In genomic region chr20:10434832-10435812, GRCh38 we compare ENCODE assay signal across 1 cellular context.
TF ChIP-seq lines count a peak whose summit lies in the region.

Gene SLX4IP (plus strand): TSS chr20:10435305. CDS start chr20:10458205, 22,900 bp downstream.

TF ChIP-seq in HepG2, 621 proteins besides CTCF, POLR2A, EP300 and RAD21 (continued from another document and continues in another):
- TF ChIP-seq AHDC1 (CRISPR knock-in tag; IDR thresholded peaks at IDR 0.05; ENCODE audit: borderline replicate concordance) (peak; percentile 80; the same call in 1 of the 2 replicates), ZNF768 (CRISPR knock-in tag; IDR thresholded peaks at IDR 0.05) (no peak), SP4 (CRISPR knock-in tag; IDR thresholded peaks at IDR 0.05) (peak; percentile 76), ZNF639 (CRISPR knock-in tag; conservative IDR thresholded peaks at IDR 0.05) (peak; percentile 71), REPIN1 (CRISPR knock-in tag; IDR thresholded peaks at IDR 0.05; ENCODE audit: borderline replicate concordance, low read depth) (peak; percentile 95), SNAPC4 (CRISPR knock-in tag; IDR thresholded peaks at IDR 0.05) (no peak; the same call in none of the 2 replicates), ZKSCAN8 (CRISPR knock-in tag; IDR thresholded peaks at IDR 0.05; ENCODE audit: borderline replicate concordance) (peak; percentile 46; the same call in 1 of the 2 replicates), ETV6 (CRISPR knock-in tag; conservative IDR thresholded peaks at IDR 0.05) (peak; percentile 92), HNRNPH1 (optimal IDR thresholded peaks at IDR 0.05; ENCODE audit: low read depth, low read length) (peak; percentile 54), NR2F6 (IDR thresholded peaks at IDR 0.05) (no peak), NR2F6 (CRISPR knock-in tag; IDR thresholded peaks at IDR 0.05) (peak; percentile 67), PHF20 (CRISPR knock-in tag; IDR thresholded peaks at IDR 0.05) (peak; percentile 95), KDM2A (CRISPR knock-in tag; IDR thresholded peaks at IDR 0.05; ENCODE audit: borderline replicate concordance, low read depth) (peak; percentile 57; the same call in 1 of the 2 replicates), ZNF317 (CRISPR knock-in tag; IDR thresholded peaks at IDR 0.05) (peak; percentile 77), GABPB1 (CRISPR knock-in tag; IDR thresholded peaks at IDR 0.05) (peak; percentile 92), RFXANK (CRISPR knock-in tag; IDR thresholded peaks at IDR 0.05) (peak; percentile 61; the same call in 1 of the 2 replicates), SP1 (IDR thresholded peaks at IDR 0.05) (no peak), SP1 (CRISPR knock-in tag; IDR thresholded peaks at IDR 0.05) (peak; percentile 76), ZNF75D (CRISPR knock-in tag; IDR thresholded peaks at IDR 0.05; ENCODE audit: borderline replicate concordance) (no peak), TEAD3 (CRISPR knock-in tag; optimal IDR thresholded peaks at IDR 0.05; ENCODE audit: borderline replicate concordance) (peak; percentile 67), NR2F2 (IDR thresholded peaks at IDR 0.05; ENCODE audit: borderline replicate concordance, low read depth) (peak; percentile 12; the same call in 1 of the 2 replicates), EHMT2 (IDR thresholded peaks at IDR 0.05; ENCODE audit: borderline replicate concordance, low read depth, low read length) (peak; percentile 80), ZNF354B (CRISPR knock-in tag; IDR thresholded peaks at IDR 0.05) (no peak), ZNF550 (CRISPR knock-in tag; IDR thresholded peaks at IDR 0.05; ENCODE audit: borderline replicate concordance) (peak; percentile 78; the same call in 1 of the 2 replicates), YEATS2 (CRISPR knock-in tag; IDR thresholded peaks at IDR 0.05; ENCODE audit: borderline replicate concordance) (peak; percentile 88), CREM (IDR thresholded peaks at IDR 0.05) (peak; percentile 99), CREM (CRISPR knock-in tag; IDR thresholded peaks at IDR 0.05) (no peak), ZNF605 (CRISPR knock-in tag; IDR thresholded peaks at IDR 0.05) (peak; percentile 97), GATAD2A (CRISPR knock-in tag; IDR thresholded peaks at IDR 0.05) (peak; percentile 69), GATAD1 (CRISPR knock-in tag; IDR thresholded peaks at IDR 0.05) (peak; percentile 88), THRA (CRISPR knock-in tag; IDR thresholded peaks at IDR 0.05; ENCODE audit: borderline replicate concordance) (no peak; the same call in 1 of the 2 replicates), PLRG1 (conservative IDR thresholded peaks at IDR 0.05) (no peak), MYC (CRISPR knock-in tag; IDR thresholded peaks at IDR 0.05; ENCODE audit: borderline replicate concordance) (peak; percentile 52; the same call in 1 of the 2 replicates), EED (CRISPR knock-in tag; IDR thresholded peaks at IDR 0.05) (no peak), NFYB (CRISPR knock-in tag; IDR thresholded peaks at IDR 0.05) (peak; percentile 61)
- TF ChIP-seq, protein P1, sequence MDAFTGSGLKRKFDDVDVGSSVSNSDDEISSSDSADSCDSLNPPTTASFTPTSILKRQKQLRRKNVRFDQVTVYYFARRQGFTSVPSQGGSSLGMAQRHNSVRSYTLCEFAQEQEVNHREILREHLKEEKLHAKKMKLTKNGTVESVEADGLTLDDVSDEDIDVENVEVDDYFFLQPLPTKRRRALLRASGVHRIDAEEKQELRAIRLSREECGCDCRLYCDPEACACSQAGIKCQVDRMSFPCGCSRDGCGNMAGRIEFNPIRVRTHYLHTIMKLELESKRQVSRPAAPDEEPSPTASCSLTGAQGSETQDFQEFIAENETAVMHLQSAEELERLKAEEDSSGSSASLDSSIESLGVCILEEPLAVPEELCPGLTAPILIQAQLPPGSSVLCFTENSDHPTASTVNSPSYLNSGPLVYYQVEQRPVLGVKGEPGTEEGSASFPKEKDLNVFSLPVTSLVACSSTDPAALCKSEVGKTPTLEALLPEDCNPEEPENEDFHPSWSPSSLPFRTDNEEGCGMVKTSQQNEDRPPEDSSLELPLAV (CRISPR knock-in tag; conservative IDR thresholded peaks at IDR 0.05; ENCODE audit: low read depth) = no peak
- TF ChIP-seq, protein P2, sequence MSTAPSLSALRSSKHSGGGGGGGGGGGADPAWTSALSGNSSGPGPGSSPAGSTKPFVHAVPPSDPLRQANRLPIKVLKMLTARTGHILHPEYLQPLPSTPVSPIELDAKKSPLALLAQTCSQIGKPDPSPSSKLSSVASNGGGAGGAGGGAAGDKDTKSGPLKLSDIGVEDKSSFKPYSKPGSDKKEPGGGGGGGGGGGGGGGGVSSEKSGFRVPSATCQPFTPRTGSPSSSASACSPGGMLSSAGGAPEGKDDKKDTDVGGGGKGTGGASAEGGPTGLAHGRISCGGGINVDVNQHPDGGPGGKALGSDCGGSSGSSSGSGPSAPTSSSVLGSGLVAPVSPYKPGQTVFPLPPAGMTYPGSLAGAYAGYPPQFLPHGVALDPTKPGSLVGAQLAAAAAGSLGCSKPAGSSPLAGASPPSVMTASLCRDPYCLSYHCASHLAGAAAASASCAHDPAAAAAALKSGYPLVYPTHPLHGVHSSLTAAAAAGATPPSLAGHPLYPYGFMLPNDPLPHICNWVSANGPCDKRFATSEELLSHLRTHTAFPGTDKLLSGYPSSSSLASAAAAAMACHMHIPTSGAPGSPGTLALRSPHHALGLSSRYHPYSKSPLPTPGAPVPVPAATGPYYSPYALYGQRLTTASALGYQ (CRISPR knock-in tag; IDR thresholded peaks at IDR 0.05) = peak; percentile 45; the same call in 1 of the 2 replicates
- TF ChIP-seq, protein P3, sequence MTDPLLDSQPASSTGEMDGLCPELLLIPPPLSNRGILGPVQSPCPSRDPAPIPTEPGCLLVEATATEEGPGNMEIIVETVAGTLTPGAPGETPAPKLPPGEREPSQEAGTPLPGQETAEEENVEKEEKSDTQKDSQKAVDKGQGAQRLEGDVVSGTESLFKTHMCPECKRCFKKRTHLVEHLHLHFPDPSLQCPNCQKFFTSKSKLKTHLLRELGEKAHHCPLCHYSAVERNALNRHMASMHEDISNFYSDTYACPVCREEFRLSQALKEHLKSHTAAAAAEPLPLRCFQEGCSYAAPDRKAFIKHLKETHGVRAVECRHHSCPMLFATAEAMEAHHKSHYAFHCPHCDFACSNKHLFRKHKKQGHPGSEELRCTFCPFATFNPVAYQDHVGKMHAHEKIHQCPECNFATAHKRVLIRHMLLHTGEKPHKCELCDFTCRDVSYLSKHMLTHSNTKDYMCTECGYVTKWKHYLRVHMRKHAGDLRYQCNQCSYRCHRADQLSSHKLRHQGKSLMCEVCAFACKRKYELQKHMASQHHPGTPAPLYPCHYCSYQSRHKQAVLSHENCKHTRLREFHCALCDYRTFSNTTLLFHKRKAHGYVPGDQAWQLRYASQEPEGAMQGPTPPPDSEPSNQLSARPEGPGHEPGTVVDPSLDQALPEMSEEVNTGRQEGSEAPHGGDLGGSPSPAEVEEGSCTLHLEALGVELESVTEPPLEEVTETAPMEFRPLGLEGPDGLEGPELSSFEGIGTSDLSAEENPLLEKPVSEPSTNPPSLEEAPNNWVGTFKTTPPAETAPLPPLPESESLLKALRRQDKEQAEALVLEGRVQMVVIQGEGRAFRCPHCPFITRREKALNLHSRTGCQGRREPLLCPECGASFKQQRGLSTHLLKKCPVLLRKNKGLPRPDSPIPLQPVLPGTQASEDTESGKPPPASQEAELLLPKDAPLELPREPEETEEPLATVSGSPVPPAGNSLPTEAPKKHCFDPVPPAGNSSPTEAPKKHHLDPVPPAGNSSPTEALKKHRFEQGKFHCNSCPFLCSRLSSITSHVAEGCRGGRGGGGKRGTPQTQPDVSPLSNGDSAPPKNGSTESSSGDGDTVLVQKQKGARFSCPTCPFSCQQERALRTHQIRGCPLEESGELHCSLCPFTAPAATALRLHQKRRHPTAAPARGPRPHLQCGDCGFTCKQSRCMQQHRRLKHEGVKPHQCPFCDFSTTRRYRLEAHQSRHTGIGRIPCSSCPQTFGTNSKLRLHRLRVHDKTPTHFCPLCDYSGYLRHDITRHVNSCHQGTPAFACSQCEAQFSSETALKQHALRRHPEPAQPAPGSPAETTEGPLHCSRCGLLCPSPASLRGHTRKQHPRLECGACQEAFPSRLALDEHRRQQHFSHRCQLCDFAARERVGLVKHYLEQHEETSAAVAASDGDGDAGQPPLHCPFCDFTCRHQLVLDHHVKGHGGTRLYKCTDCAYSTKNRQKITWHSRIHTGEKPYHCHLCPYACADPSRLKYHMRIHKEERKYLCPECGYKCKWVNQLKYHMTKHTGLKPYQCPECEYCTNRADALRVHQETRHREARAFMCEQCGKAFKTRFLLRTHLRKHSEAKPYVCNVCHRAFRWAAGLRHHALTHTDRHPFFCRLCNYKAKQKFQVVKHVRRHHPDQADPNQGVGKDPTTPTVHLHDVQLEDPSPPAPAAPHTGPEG (CRISPR knock-in tag; IDR thresholded peaks at IDR 0.05) = no peak
